Comparison of ENCODE assay signal across 29 cellular contexts in the genomic region with DNA sequence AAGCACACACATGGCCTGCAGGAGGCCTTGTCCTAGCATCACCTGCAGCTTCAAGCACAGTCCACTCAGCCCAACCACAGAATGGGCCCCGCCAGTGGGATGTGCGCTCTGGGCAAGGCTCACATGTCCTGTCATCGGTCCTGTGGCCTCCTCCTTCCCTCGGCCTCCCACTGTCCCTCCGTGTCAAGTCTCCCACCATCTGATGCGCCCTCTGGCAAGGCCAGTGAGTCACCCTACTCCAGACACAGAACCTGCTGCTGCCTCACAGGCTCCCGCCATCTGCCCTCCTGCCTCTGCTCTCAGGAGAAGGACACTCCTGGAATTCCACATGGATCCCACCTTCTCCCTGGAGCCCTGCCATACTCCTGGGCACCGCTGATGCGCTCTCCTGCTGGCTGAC. TPM values are rescaled to one million over a fixed set of nuclear protein-coding genes. Genes with fewer than 3 reads are reported as not detected.
A peak's percentile ranks its signal among the peaks of the same experiment; 100 is the strongest.
DNase-seq lines count a peak whose midpoint lies in the region; ATAC-seq and TF ChIP-seq lines count a peak whose summit lies in the region.
"Had no signal": no experiment of that assay in that cellular context is flagged by ENCODE, and none has a peak within 500 bp of the region (broad histone marks: within the 10 kb centered on the region; RNA-seq: fewer than 3 reads in every experiment).

No MANE protein-coding gene starts in this region.

- H3K27ac Mint-ChIP-seq in T-helper 1 cell treated with Interleukin-12 subunit alpha and Interleukin-12 subunit beta and Interleukin-4 antibody, amounts not matched to agents 30 μg/mL and 1 μg/mL, for 36 hours = peak overlapping the region; percentile 3
- H3K27ac Mint-ChIP-seq in chondrocyte (ENCODE audit: unreplicated experiment) = no peak overlapping the region
- H3K27ac Mint-ChIP-seq in endodermal cell = no peak overlapping the region
- H3K27ac Mint-ChIP-seq: activated CD4-positive, alpha-beta T cell treated with anti-CD3 and anti-CD28 coated beads, Interleukin-2, amount 10 ng/mL, durations not matched to agents 7 days and 5 days; activated naive CD8-positive, alpha-beta T cell treated with anti-CD3 and anti-CD28 coated beads, Interleukin-2, amount 10 ng/mL, durations not matched to agents 7 days and 5 days; activated T-helper 2 cell treated with anti-CD3 and anti-CD28 coated beads, Interferon-gamma antibody, Interleukin-2, Interleukin-4, amounts not matched to agents 10 μg/mL and 5 μg/mL and 100 μg/mL, durations not matched to agents 14 hours and 24 hours and 36 hours; brain; mesothelial cell of epicardium; T-helper 17 cell had no signal

- no TSS peak for BruUV-seq in Panc1 (replicated peaks; lab: Mats Ljungman, UMichigan)

- H3K27me3 Mint-ChIP-seq in T-helper 1 cell treated with Interleukin-12 subunit alpha and Interleukin-12 subunit beta and Interleukin-4 antibody, amounts not matched to agents 30 μg/mL and 1 μg/mL, for 36 hours (ENCODE audit: low read depth) = no peaks in the 10 kb centered on the region
- H3K27me3 Mint-ChIP-seq in chondrocyte (ENCODE audit: low read depth) (peaks cover 27% of the 10 kb centered on the region), endodermal cell (ENCODE audit: insufficient read depth) (no peaks in the 10 kb centered on the region)
- H3K27me3 Mint-ChIP-seq: activated CD4-positive, alpha-beta T cell treated with anti-CD3 and anti-CD28 coated beads, Interleukin-2, amount 10 ng/mL, durations not matched to agents 7 days and 5 days; activated naive CD8-positive, alpha-beta T cell treated with anti-CD3 and anti-CD28 coated beads, Interleukin-2, amount 10 ng/mL, durations not matched to agents 7 days and 5 days; naive thymus-derived CD8-positive, alpha-beta T cell; stimulated activated naive CD8-positive, alpha-beta T cell treated with anti-CD3 and anti-CD28 coated beads, Interleukin-15, amount 100 ng/mL, for 72 hours; T-helper 17 cell had no signal

- no peak for TF ChIP-seq CTCF in Panc1 (IDR thresholded peaks at IDR 0.05)
- no peak for TF ChIP-seq CTCF in epithelial cell of esophagus (IDR thresholded peaks at IDR 0.05; ENCODE audit: insufficient read depth, low read depth, low read length, missing control alignments)
- no peak for TF ChIP-seq CTCF in chondrocyte (IDR thresholded peaks at IDR 0.05)
- no peak for TF ChIP-seq CTCF in endodermal cell (conservative IDR thresholded peaks at IDR 0.05)

- H3K36me3 Mint-ChIP-seq in T-helper 1 cell treated with Interleukin-12 subunit alpha and Interleukin-12 subunit beta and Interleukin-4 antibody, amounts not matched to agents 30 μg/mL and 1 μg/mL, for 36 hours (ENCODE audit: low read depth) = peaks cover 22% of the 10 kb centered on the region
- H3K36me3 Mint-ChIP-seq in chondrocyte (ENCODE audit: low read depth) = no peaks in the 10 kb centered on the region
- H3K36me3 Mint-ChIP-seq in endodermal cell (ENCODE audit: low read depth) = no peaks in the 10 kb centered on the region
- H3K36me3 Mint-ChIP-seq: brain, mesothelial cell of epicardium had no signal

- intact Hi-C loops in Panc1 (cut with micrococcal nuclease; ENCODE audit: unreplicated experiment) = no loop called here

- CTCF ChIA-PET in Panc1 (lab: Charles Lee) = no interaction called here

- DNase-seq in T-helper 1 cell (no peak), Panc1 (ENCODE audit: low read depth, low spot score) (no peak), epithelial cell of esophagus (ENCODE audit: low read depth) (peak; percentile 52), chondrocyte (ENCODE audit: low spot score) (no peak), endodermal cell (no peak), germinal center (ENCODE audit: low spot score) (no peak), epidermal melanocyte (ENCODE audit: insufficient read length, low spot score) (no peak)
- DNase-seq: 8988T; activated CD4-positive, alpha-beta T cell treated with anti-CD3 and anti-CD28 coated beads, Interleukin-2, amount 10 ng/mL, durations not matched to agents 7 days and 5 days; activated naive CD8-positive, alpha-beta T cell treated with anti-CD3 and anti-CD28 coated beads, Interleukin-2, amount 10 ng/mL, durations not matched to agents 7 days and 5 days; AML-193; DMS79 treated with DMSO at 0.1 percent for 48 hours; HCEC 1CT; KG1; left lung; naive thymus-derived CD8-positive, alpha-beta T cell; NCI-H1694; NCI-H345; ovary; SJCRH30; spleen; stimulated activated naive CD8-positive, alpha-beta T cell treated with anti-CD3 and anti-CD28 coated beads, Interleukin-15, amount 100 ng/mL, for 72 hours; T-helper 17 cell; tibial artery had no signal

- H3K36me3 ChIP-seq in Panc1 (ENCODE audit: control insufficient read depth, insufficient read depth, low read length) (no peaks in the 10 kb centered on the region), endodermal cell (ENCODE audit: control insufficient read depth, insufficient read depth, low read length) (no peaks in the 10 kb centered on the region)
- H3K36me3 ChIP-seq: ovary, SJCRH30, tibial artery had no signal

- no peaks in the 10 kb centered on the region for H3K9me3 Mint-ChIP-seq in T-helper 1 cell treated with Interleukin-12 subunit alpha and Interleukin-12 subunit beta and Interleukin-4 antibody, amounts not matched to agents 30 μg/mL and 1 μg/mL, for 36 hours
- H3K9me3 Mint-ChIP-seq in chondrocyte (ENCODE audit: low read depth) (no peaks in the 10 kb centered on the region), endodermal cell (no peaks in the 10 kb centered on the region)
- H3K9me3 Mint-ChIP-seq: activated CD4-positive, alpha-beta T cell treated with anti-CD3 and anti-CD28 coated beads, Interleukin-2, amount 10 ng/mL, durations not matched to agents 7 days and 5 days; activated naive CD8-positive, alpha-beta T cell treated with anti-CD3 and anti-CD28 coated beads, Interleukin-2, amount 10 ng/mL, durations not matched to agents 7 days and 5 days; activated T-helper 2 cell treated with anti-CD3 and anti-CD28 coated beads, Interferon-gamma antibody, Interleukin-2, Interleukin-4, amounts not matched to agents 10 μg/mL and 5 μg/mL and 100 μg/mL, durations not matched to agents 14 hours and 24 hours and 36 hours; mesothelial cell of epicardium; naive thymus-derived CD8-positive, alpha-beta T cell; stimulated activated naive CD8-positive, alpha-beta T cell treated with anti-CD3 and anti-CD28 coated beads, Interleukin-15, amount 100 ng/mL, for 72 hours had no signal

- H3K9me3 ChIP-seq in Panc1 (ENCODE audit: control insufficient read depth, insufficient read depth, low read depth, low read length) (no peaks in the 10 kb centered on the region), endodermal cell (ENCODE audit: control insufficient read depth, low read length) (no peaks in the 10 kb centered on the region)
- H3K9me3 ChIP-seq: left lung, ovary, SJCRH30, spleen, tibial artery had no signal

- no peak overlapping the region for H3K9ac ChIP-seq in endodermal cell (ENCODE audit: extremely low read depth, low read length, poor library complexity, severe bottlenecking)

- 87 to 89% methylated on average over 6 to 9 of the region's 9 CpGs for WGBS in endodermal cell (ENCODE audit: insufficient coverage in 1 of 2, insufficient read length in 1 of 2), 2 experiments

- H3K4me3 Mint-ChIP-seq in T-helper 1 cell treated with Interleukin-12 subunit alpha and Interleukin-12 subunit beta and Interleukin-4 antibody, amounts not matched to agents 30 μg/mL and 1 μg/mL, for 36 hours = no peak overlapping the region
- H3K4me3 Mint-ChIP-seq in chondrocyte (ENCODE audit: unreplicated experiment) (no peak overlapping the region), endodermal cell (no peak overlapping the region)
- H3K4me3 Mint-ChIP-seq: activated CD4-positive, alpha-beta T cell treated with anti-CD3 and anti-CD28 coated beads, Interleukin-2, amount 10 ng/mL, durations not matched to agents 7 days and 5 days; activated naive CD8-positive, alpha-beta T cell treated with anti-CD3 and anti-CD28 coated beads, Interleukin-2, amount 10 ng/mL, durations not matched to agents 7 days and 5 days; brain; mesothelial cell of epicardium; naive thymus-derived CD8-positive, alpha-beta T cell; stimulated activated naive CD8-positive, alpha-beta T cell treated with anti-CD3 and anti-CD28 coated beads, Interleukin-15, amount 100 ng/mL, for 72 hours had no signal

- no peaks in the 10 kb centered on the region for H3K4me1 ChIP-seq in Panc1 (ENCODE audit: control insufficient read depth, insufficient read depth, low read length)
- no peaks in the 10 kb centered on the region for H3K4me1 ChIP-seq in endodermal cell (ENCODE audit: control insufficient read depth, insufficient read depth, low read length)
- H3K4me1 ChIP-seq: tibial artery had no signal

- POLR2A ChIA-PET in Panc1 (lab: Charles Lee) = no interaction called here

- no peak overlapping the region for H3K4me3 ChIP-seq in Panc1 (ENCODE audit: low read depth in 2 of 2, low read length in 2 of 2)
- H3K4me3 ChIP-seq in epithelial cell of esophagus (ENCODE audit: low read length) = no peak overlapping the region
- H3K4me3 ChIP-seq in endodermal cell (ENCODE audit: low read length) = no peak overlapping the region
- H3K4me3 ChIP-seq: coronary artery, left lung, ovary, SJCRH30, spleen, tibial artery had no signal

- no peaks in the 10 kb centered on the region for H3K27me3 ChIP-seq in Panc1 (ENCODE audit: control insufficient read depth, insufficient read depth, low read length)
- H3K27me3 ChIP-seq in endodermal cell (ENCODE audit: control insufficient read depth, insufficient read depth, low read length, poor library complexity, severe bottlenecking) = no peaks in the 10 kb centered on the region
- H3K27me3 ChIP-seq: left lung, ovary, spleen had no signal

- peaks cover 4% of the 10 kb centered on the region for H3K4me1 Mint-ChIP-seq in T-helper 1 cell treated with Interleukin-12 subunit alpha and Interleukin-12 subunit beta and Interleukin-4 antibody, amounts not matched to agents 30 μg/mL and 1 μg/mL, for 36 hours (ENCODE audit: low read depth)
- no peaks in the 10 kb centered on the region for H3K4me1 Mint-ChIP-seq in chondrocyte (ENCODE audit: low read depth)
- no peaks in the 10 kb centered on the region for H3K4me1 Mint-ChIP-seq in endodermal cell
- H3K4me1 Mint-ChIP-seq: mesothelial cell of epicardium had no signal

- H3K27ac ChIP-seq in Panc1 (ENCODE audit: low read length) (no peak overlapping the region), endodermal cell (ENCODE audit: low read depth, low read length) (no peak overlapping the region)
- H3K27ac ChIP-seq: coronary artery, left lung, ovary, SJCRH30, spleen, tibial artery had no signal

- ATAC-seq in Panc1 = peak; percentile 57
- ATAC-seq: left lung; naive thymus-derived CD8-positive, alpha-beta T cell; stimulated activated naive CD8-positive, alpha-beta T cell treated with anti-CD3 and anti-CD28 coated beads, Interleukin-15, amount 100 ng/mL, for 72 hours; T-helper 17 cell had no signal

- in situ Hi-C loops in Panc1 (cut with HindIII; ENCODE audit: low pct_unique_long_range_greater_than_20kb, low sequenced_read_pairs) = no loop called here

RNA-seq across cellular contexts. Expression of a gene that starts 14.2 kb away (rescaled TPM):
- total RNA-seq in Panc1 (2021; ENCODE audit: unreplicated experiment) = 27.6 TPM
- 27.2 TPM for polyA plus RNA-seq in Panc1 (2012; ENCODE audit: insufficient read length)
- 4.2 to 7.3 TPM (median 5.2 TPM) in 3 replicates for total RNA-seq in chondrocyte
- 10 to 100 TPM; 14.9 to 22.9 TPM for total RNA-seq in endodermal cell
- polyA plus RNA-seq in endodermal cell (2013, experiment 1 of 2) = 6.6 TPM
- 6.0 TPM for polyA plus RNA-seq in endodermal cell (2013, experiment 2 of 2)
